ENCODE assay signal across 1 cellular context in genomic region chr6:149062653-149063348, GRCh38.
TF ChIP-seq lines count a peak whose summit lies in the region.

No MANE protein-coding gene starts in this region.

TF ChIP-seq in GM23338, 12 proteins besides CTCF, POLR2A, EP300 and RAD21 (continued from another document):
- TF ChIP-seq JUNB (IDR thresholded peaks at IDR 0.05; ENCODE audit: unreplicated experiment), result no peak
- no peak for TF ChIP-seq ZNF114 (CRISPR knock-in tag; IDR thresholded peaks at IDR 0.05)
- no peak for TF ChIP-seq EZH2phosphoT487 (IDR thresholded peaks at IDR 0.05; ENCODE audit: unreplicated experiment)
- TF ChIP-seq NANOG (IDR thresholded peaks at IDR 0.05; ENCODE audit: borderline replicate concordance), result no peak
- TF ChIP-seq EZH2 (IDR thresholded peaks at IDR 0.05; ENCODE audit: low read depth, unreplicated experiment), result no peak
